ENCODE assay signal across 2 cellular contexts in the genomic region with DNA sequence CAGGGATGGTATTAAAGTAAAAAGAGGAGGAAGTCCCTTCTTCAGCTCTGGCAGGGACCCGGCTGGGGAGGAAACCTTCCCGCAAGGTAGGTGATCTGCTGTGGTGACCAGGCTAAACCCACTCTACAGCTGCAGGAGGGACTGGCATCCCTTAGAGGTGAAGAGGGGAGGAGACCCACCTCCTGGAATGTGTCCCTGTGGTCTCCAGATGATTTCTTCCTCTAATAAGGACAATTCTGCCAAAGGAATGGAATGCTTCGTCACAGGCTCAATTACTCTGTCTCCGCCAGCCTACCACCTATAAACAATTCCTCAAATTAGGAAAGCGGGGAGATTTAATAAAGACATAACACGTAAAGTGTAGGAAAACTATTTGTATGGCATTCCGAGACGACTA.
TF ChIP-seq lines count a peak whose summit lies in the region.

No MANE protein-coding gene starts in this region.

TF ChIP-seq in IMR-90, 13 proteins besides CTCF, POLR2A, EP300 and RAD21:
- TF ChIP-seq MAZ (IDR thresholded peaks at IDR 0.05; ENCODE audit: borderline replicate concordance, low read depth, low read length) = no peak
- no peak for TF ChIP-seq RCOR1 (IDR thresholded peaks at IDR 0.05; ENCODE audit: insufficient replicate concordance, low read length)
- TF ChIP-seq, protein P1, sequence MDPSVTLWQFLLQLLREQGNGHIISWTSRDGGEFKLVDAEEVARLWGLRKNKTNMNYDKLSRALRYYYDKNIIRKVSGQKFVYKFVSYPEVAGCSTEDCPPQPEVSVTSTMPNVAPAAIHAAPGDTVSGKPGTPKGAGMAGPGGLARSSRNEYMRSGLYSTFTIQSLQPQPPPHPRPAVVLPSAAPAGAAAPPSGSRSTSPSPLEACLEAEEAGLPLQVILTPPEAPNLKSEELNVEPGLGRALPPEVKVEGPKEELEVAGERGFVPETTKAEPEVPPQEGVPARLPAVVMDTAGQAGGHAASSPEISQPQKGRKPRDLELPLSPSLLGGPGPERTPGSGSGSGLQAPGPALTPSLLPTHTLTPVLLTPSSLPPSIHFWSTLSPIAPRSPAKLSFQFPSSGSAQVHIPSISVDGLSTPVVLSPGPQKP (IDR thresholded peaks at IDR 0.05; ENCODE audit: borderline replicate concordance, low read depth, low read length) = no peak
- no peak for TF ChIP-seq BHLHE40 (IDR thresholded peaks at IDR 0.05; ENCODE audit: low read depth, low read length)
- TF ChIP-seq NFE2L2 (IDR thresholded peaks at IDR 0.05; ENCODE audit: low read depth, low read length) = no peak
- TF ChIP-seq MXI1 (IDR thresholded peaks at IDR 0.05; ENCODE audit: borderline replicate concordance, low read depth, low read length) = no peak
- TF ChIP-seq CHD1 (IDR thresholded peaks at IDR 0.05; ENCODE audit: low read depth, low read length) = no peak
- no peak for TF ChIP-seq RFX5 (IDR thresholded peaks at IDR 0.05; ENCODE audit: low read depth, low read length)
- no peak for TF ChIP-seq MAFK (IDR thresholded peaks at IDR 0.05; ENCODE audit: low read depth, low read length)
- TF ChIP-seq SMC3 (IDR thresholded peaks at IDR 0.05; ENCODE audit: low read depth, low read length) = no peak
TF ChIP-seq in IMR-90: peak in this region for 0.

TF ChIP-seq in GM12878, 131 proteins besides CTCF, POLR2A, EP300 and RAD21:
- TF ChIP-seq TBL1XR1 (IDR thresholded peaks at IDR 0.05; ENCODE audit: low read depth, low read length) = no peak
- no peak for TF ChIP-seq GATAD2B (conservative IDR thresholded peaks at IDR 0.05; ENCODE audit: low read depth)
- no peak for TF ChIP-seq FOXK2 (IDR thresholded peaks at IDR 0.05)
- TF ChIP-seq, protein P2, sequence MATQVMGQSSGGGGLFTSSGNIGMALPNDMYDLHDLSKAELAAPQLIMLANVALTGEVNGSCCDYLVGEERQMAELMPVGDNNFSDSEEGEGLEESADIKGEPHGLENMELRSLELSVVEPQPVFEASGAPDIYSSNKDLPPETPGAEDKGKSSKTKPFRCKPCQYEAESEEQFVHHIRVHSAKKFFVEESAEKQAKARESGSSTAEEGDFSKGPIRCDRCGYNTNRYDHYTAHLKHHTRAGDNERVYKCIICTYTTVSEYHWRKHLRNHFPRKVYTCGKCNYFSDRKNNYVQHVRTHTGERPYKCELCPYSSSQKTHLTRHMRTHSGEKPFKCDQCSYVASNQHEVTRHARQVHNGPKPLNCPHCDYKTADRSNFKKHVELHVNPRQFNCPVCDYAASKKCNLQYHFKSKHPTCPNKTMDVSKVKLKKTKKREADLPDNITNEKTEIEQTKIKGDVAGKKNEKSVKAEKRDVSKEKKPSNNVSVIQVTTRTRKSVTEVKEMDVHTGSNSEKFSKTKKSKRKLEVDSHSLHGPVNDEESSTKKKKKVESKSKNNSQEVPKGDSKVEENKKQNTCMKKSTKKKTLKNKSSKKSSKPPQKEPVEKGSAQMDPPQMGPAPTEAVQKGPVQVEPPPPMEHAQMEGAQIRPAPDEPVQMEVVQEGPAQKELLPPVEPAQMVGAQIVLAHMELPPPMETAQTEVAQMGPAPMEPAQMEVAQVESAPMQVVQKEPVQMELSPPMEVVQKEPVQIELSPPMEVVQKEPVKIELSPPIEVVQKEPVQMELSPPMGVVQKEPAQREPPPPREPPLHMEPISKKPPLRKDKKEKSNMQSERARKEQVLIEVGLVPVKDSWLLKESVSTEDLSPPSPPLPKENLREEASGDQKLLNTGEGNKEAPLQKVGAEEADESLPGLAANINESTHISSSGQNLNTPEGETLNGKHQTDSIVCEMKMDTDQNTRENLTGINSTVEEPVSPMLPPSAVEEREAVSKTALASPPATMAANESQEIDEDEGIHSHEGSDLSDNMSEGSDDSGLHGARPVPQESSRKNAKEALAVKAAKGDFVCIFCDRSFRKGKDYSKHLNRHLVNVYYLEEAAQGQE (IDR thresholded peaks at IDR 0.05; ENCODE audit: low read depth, low read length) = no peak
- no peak for TF ChIP-seq YY1 (IDR thresholded peaks at IDR 0.05; ENCODE audit: low read depth, low read length)
- TF ChIP-seq NBN (IDR thresholded peaks at IDR 0.05) = no peak
- TF ChIP-seq, protein P3, sequence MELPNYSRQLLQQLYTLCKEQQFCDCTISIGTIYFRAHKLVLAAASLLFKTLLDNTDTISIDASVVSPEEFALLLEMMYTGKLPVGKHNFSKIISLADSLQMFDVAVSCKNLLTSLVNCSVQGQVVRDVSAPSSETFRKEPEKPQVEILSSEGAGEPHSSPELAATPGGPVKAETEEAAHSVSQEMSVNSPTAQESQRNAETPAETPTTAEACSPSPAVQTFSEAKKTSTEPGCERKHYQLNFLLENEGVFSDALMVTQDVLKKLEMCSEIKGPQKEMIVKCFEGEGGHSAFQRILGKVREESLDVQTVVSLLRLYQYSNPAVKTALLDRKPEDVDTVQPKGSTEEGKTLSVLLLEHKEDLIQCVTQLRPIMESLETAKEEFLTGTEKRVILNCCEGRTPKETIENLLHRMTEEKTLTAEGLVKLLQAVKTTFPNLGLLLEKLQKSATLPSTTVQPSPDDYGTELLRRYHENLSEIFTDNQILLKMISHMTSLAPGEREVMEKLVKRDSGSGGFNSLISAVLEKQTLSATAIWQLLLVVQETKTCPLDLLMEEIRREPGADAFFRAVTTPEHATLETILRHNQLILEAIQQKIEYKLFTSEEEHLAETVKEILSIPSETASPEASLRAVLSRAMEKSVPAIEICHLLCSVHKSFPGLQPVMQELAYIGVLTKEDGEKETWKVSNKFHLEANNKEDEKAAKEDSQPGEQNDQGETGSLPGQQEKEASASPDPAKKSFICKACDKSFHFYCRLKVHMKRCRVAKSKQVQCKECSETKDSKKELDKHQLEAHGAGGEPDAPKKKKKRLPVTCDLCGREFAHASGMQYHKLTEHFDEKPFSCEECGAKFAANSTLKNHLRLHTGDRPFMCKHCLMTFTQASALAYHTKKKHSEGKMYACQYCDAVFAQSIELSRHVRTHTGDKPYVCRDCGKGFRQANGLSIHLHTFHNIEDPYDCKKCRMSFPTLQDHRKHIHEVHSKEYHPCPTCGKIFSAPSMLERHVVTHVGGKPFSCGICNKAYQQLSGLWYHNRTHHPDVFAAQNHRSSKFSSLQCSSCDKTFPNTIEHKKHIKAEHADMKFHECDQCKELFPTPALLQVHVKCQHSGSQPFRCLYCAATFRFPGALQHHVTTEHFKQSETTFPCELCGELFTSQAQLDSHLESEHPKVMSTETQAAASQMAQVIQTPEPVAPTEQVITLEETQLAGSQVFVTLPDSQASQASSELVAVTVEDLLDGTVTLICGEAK (IDR thresholded peaks at IDR 0.05; ENCODE audit: borderline replicate concordance) = no peak
- no peak for TF ChIP-seq JUND (IDR thresholded peaks at IDR 0.05; ENCODE audit: low read depth, low read length)
- no peak for TF ChIP-seq CBX5 (IDR thresholded peaks at IDR 0.05; ENCODE audit: low read depth)
- no peak for TF ChIP-seq ZNF24 (IDR thresholded peaks at IDR 0.05)
- no peak for TF ChIP-seq SIX5 (IDR thresholded peaks at IDR 0.05; ENCODE audit: low read depth, low read length, severe bottlenecking)
- TF ChIP-seq, protein P4, sequence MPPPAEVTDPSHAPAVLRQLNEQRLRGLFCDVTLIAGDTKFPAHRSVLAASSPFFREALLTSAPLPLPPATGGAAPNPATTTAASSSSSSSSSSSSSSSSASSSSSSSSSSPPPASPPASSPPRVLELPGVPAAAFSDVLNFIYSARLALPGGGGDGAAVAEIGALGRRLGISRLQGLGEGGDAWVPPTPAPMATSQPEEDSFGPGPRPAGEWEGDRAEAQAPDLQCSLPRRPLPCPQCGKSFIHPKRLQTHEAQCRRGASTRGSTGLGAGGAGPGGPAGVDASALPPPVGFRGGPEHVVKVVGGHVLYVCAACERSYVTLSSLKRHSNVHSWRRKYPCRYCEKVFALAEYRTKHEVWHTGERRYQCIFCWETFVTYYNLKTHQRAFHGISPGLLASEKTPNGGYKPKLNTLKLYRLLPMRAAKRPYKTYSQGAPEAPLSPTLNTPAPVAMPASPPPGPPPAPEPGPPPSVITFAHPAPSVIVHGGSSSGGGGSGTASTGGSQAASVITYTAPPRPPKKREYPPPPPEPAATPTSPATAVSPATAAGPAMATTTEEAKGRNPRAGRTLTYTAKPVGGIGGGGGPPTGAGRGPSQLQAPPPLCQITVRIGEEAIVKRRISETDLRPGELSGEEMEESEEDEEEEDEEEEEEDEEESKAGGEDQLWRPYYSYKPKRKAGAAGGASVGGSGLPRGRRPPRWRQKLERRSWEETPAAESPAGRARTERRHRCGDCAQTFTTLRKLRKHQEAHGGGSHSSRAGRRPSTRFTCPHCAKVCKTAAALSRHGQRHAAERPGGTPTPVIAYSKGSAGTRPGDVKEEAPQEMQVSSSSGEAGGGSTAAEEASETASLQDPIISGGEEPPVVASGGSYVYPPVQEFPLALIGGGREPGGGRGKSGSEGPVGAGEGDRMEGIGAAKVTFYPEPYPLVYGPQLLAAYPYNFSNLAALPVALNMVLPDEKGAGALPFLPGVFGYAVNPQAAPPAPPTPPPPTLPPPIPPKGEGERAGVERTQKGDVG (CRISPR knock-in tag; IDR thresholded peaks at IDR 0.05) = no peak
- TF ChIP-seq, protein P1 (IDR thresholded peaks at IDR 0.05; ENCODE audit: low read depth, low read length) = no peak
- no peak for TF ChIP-seq TARDBP (IDR thresholded peaks at IDR 0.05; ENCODE audit: borderline replicate concordance)
- no peak for TF ChIP-seq TCF3 (IDR thresholded peaks at IDR 0.05; ENCODE audit: borderline replicate concordance, insufficient read depth, low read depth, low read length)
